Comparison of ENCODE assay signal across 10 cellular contexts in the genomic region with DNA sequence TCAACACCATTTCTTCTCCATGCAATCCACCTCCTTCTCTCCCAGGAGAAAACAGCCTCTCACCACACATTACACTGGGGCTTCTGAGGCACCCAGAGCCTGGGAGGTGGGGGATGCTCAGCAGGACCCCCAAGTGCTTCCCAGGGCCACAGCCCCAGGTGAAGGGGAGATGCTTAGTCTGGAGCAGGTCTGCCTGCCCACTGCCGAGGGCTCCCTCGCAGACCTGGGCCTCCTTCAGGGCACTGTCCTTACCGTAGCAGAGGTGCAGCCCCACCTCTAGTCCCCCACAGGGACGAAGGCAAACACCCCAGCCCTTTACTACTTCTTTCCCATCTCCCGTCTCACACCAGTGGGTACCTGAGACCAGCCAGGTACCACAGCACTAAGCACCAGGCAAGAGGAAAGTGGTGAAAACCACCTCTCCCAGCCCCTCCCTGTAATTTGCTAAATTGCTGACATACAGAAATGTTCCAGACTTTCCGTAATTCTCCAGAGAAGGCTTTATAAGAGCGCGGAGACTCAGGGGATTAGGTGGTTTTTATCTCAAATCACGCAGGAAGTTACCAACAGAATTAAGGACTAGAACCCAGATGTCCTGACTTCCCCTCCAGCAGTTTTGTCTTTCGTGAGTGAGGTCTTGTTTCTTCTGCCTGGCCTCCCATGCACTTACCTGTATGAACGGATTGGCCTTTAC. TPM values are rescaled to one million over a fixed set of nuclear protein-coding genes. Genes with fewer than 3 reads are reported as not detected.
DNase-seq lines count a peak whose midpoint lies in the region; ATAC-seq and TF ChIP-seq lines count a peak whose summit lies in the region.
"Had no signal": no experiment of that assay in that cellular context is flagged by ENCODE, and none has a peak within 500 bp of the region (broad histone marks: within the 10 kb centered on the region; RNA-seq: fewer than 3 reads in every experiment).

No MANE protein-coding gene starts in this region.

- no peaks in the 10 kb centered on the region for H3K36me3 ChIP-seq in lower lobe of right lung
- no peaks in the 10 kb centered on the region for H3K36me3 ChIP-seq in suprapubic skin

- no peaks in the 10 kb centered on the region for H3K9me3 ChIP-seq in lower lobe of right lung
- no peaks in the 10 kb centered on the region for H3K9me3 ChIP-seq in suprapubic skin

- ATAC-seq in lower lobe of right lung (no peak), GM19023 (IDR thresholded peaks at IDR 0.05; ENCODE audit: unreplicated experiment) (no peak)
- ATAC-seq: WTC11 had no signal

- TF ChIP-seq CTCF in lower lobe of right lung (IDR thresholded peaks at IDR 0.05) (no peak), suprapubic skin (IDR thresholded peaks at IDR 0.05) (no peak)

- H3K4me3 ChIP-seq in lower lobe of right lung, result no peak overlapping the region
- H3K4me3 ChIP-seq in suprapubic skin, result no peak overlapping the region

- intact Hi-C loops in lower lobe of right lung (cut with DNase I), result no loop called here

- H3K27me3 ChIP-seq in lower lobe of right lung (ENCODE audit: low read depth) (no peaks in the 10 kb centered on the region), suprapubic skin (no peaks in the 10 kb centered on the region)

- TF ChIP-seq POLR2A in suprapubic skin (IDR thresholded peaks at IDR 0.05), result no peak

- H3K4me1 ChIP-seq in lower lobe of right lung (peaks cover 41% of the 10 kb centered on the region), suprapubic skin (peaks cover 58% of the 10 kb centered on the region)

- TF ChIP-seq EP300 in suprapubic skin (IDR thresholded peaks at IDR 0.05), result no peak

- H3K27ac ChIP-seq in angular gyrus (ENCODE audit: low read depth, low read length), result peak overlapping the region; percentile 90
- no peak overlapping the region for H3K27ac ChIP-seq in lower lobe of right lung
- H3K27ac ChIP-seq in suprapubic skin, result peak overlapping the region; percentile 65

- 88% methylated on average over 11 of the region's 11 CpGs for WGBS in suprapubic skin

- DNase-seq in NCI-H82 (lab: John Stamatoyannopoulos, UW), result peak; percentile 35
- no peak for DNase-seq in NCI-H82 treated with DMSO at 0.1 percent for 48 hours (lab: John Stamatoyannopoulos, UW; ENCODE audit: unreplicated experiment)
- DNase-seq in lower lobe of right lung, result peak; percentile 30
- DNase-seq in suprapubic skin (ENCODE audit: low spot score in 2 of 2), result no peak
- DNase-seq in T-helper 9 cell, result no peak
- DNase-seq in NCI-H446 treated with DMSO at 0.1 percent for 48 hours (lab: John Stamatoyannopoulos, UW), result no peak
- DNase-seq: GDM1 had no signal

RNA-seq across cellular contexts. Expression of gene PLEKHG3, which starts 59.0 kb away (rescaled TPM):
- total RNA-seq in lower lobe of right lung, result 33.1 TPM
- 100 to 1,000 TPM in 1 of 4 donors, 10 to 100 TPM in 3; 60.4 to 140 (median 96.5) TPM for total RNA-seq in suprapubic skin

Comparison
In these comparisons a context has a peak if more than half of its experiments do, and no peak if none do; other contexts are left out.
1. DNase-seq: peak in NCI-H82 (single experiment) and lower lobe of right lung (single experiment); none in NCI-H82 treated with DMSO at 0.1 percent for 48 hours (single experiment), suprapubic skin (0 of 2), T-helper 9 cell (single experiment) and NCI-H446 treated with DMSO at 0.1 percent for 48 hours (single experiment).